In genomic region chr6:82245376-82245775, GRCh38 we compare ENCODE assay signal across 13 cellular contexts. TPM values are rescaled to one million over a fixed set of nuclear protein-coding genes. Genes with fewer than 3 reads are reported as not detected.
DNase-seq lines count a peak whose midpoint lies in the region; ATAC-seq and TF ChIP-seq lines count a peak whose summit lies in the region.
"Had no signal": no experiment of that assay in that cellular context is flagged by ENCODE, and none has a peak within 500 bp of the region (broad histone marks: within the 10 kb centered on the region; RNA-seq: fewer than 3 reads in every experiment).

No MANE protein-coding gene starts in this region.

- no peaks in the 10 kb centered on the region for H4K20me1 ChIP-seq in OCI-LY1 (ENCODE audit: insufficient read depth, low read length)
- peaks cover 6% of the 10 kb centered on the region for H4K20me1 ChIP-seq in neural progenitor cell (ENCODE audit: low read depth)

- H3K79me2 ChIP-seq in OCI-LY1 (ENCODE audit: insufficient read depth, low read length): peaks cover 46% of the 10 kb centered on the region
- peaks cover 66% of the 10 kb centered on the region for H3K79me2 ChIP-seq in neural progenitor cell (ENCODE audit: low read depth)

- no peaks in the 10 kb centered on the region for H3K9me2 ChIP-seq in OCI-LY1 (ENCODE audit: low read depth, low read length)

- H3K4me3 Mint-ChIP-seq in T-helper 2 cell treated with Interferon-gamma antibody and Interleukin-4, amounts not matched to agents 5 μg/mL and 100 μg/mL, for 36 hours: peak overlapping the region; percentile 94
- H3K4me3 Mint-ChIP-seq in central memory CD8-positive, alpha-beta T cell: peak overlapping the region; percentile 47
- peak overlapping the region; percentile 79 for H3K4me3 Mint-ChIP-seq in neural progenitor cell

- 0 out of 2 replicates have a peak overlapping the region, but pooled peaks have one; percentile 14 for H3K4me2 ChIP-seq in OCI-LY1 (ENCODE audit: low read length)
- H3K4me2 ChIP-seq in neural progenitor cell: peak overlapping the region; percentile 91

- H3K27ac ChIP-seq in OCI-LY1 (ENCODE audit: low read depth, low read length, poor library complexity, severe bottlenecking) (no peak overlapping the region), neural progenitor cell (no peak overlapping the region)
- H3K27ac ChIP-seq: parathyroid adenoma had no signal

- H3F3A ChIP-seq in OCI-LY1 (ENCODE audit: insufficient read depth, low read length) (no peaks in the 10 kb centered on the region), neural progenitor cell (ENCODE audit: low read depth) (peaks cover 36% of the 10 kb centered on the region)

- no peaks in the 10 kb centered on the region for H3K9me3 Mint-ChIP-seq in T-helper 2 cell treated with Interferon-gamma antibody and Interleukin-4, amounts not matched to agents 5 μg/mL and 100 μg/mL, for 36 hours
- no peaks in the 10 kb centered on the region for H3K9me3 Mint-ChIP-seq in central memory CD8-positive, alpha-beta T cell
- H3K9me3 Mint-ChIP-seq in neural progenitor cell: peaks cover 18% of the 10 kb centered on the region

- ATAC-seq in central memory CD8-positive, alpha-beta T cell (replicated peaks; ENCODE audit: extremely low read depth, poor library complexity, severe bottlenecking): no peak
- ATAC-seq: gastroesophageal sphincter had no signal

- H3K4me3 ChIP-seq in OCI-LY1 (ENCODE audit: low read depth, low read length, poor library complexity, severe bottlenecking) (no peak overlapping the region), neural progenitor cell (no peak overlapping the region), MG63 (no peak overlapping the region)
- H3K4me3 ChIP-seq: gastroesophageal sphincter had no signal

- H2AFZ ChIP-seq in OCI-LY1 (ENCODE audit: low read length) (no peak overlapping the region), neural progenitor cell (replicated peaks) (no peak overlapping the region)
- H2AFZ ChIP-seq: parathyroid adenoma had no signal

- no peaks in the 10 kb centered on the region for H3K27me3 ChIP-seq in OCI-LY1 (ENCODE audit: insufficient read depth, low read length)
- no peaks in the 10 kb centered on the region for H3K27me3 ChIP-seq in neural progenitor cell
- H3K27me3 ChIP-seq in MG63: no peaks in the 10 kb centered on the region
- H3K27me3 ChIP-seq: gastroesophageal sphincter had no signal

- peaks cover 35% of the 10 kb centered on the region for H3K36me3 Mint-ChIP-seq in T-helper 2 cell treated with Interferon-gamma antibody and Interleukin-4, amounts not matched to agents 5 μg/mL and 100 μg/mL, for 36 hours (ENCODE audit: low read depth)
- H3K36me3 Mint-ChIP-seq in central memory CD8-positive, alpha-beta T cell (ENCODE audit: insufficient read depth): peaks cover 18% of the 10 kb centered on the region
- H3K36me3 Mint-ChIP-seq in neural progenitor cell: peaks cover 32% of the 10 kb centered on the region

- H3K27ac Mint-ChIP-seq in T-helper 2 cell treated with Interferon-gamma antibody and Interleukin-4, amounts not matched to agents 5 μg/mL and 100 μg/mL, for 36 hours: peak overlapping the region; percentile 62
- H3K27ac Mint-ChIP-seq in central memory CD8-positive, alpha-beta T cell (ENCODE audit: low read depth): peak overlapping the region; percentile 78
- H3K27ac Mint-ChIP-seq in neural progenitor cell: peak overlapping the region; percentile 5

- TF ChIP-seq CTCF in OCI-LY1 (IDR thresholded peaks at IDR 0.05; ENCODE audit: low read length) (no peak), neural progenitor cell (IDR thresholded peaks at IDR 0.05) (no peak)

- no peaks in the 10 kb centered on the region for H3K27me3 Mint-ChIP-seq in T-helper 2 cell treated with Interferon-gamma antibody and Interleukin-4, amounts not matched to agents 5 μg/mL and 100 μg/mL, for 36 hours (ENCODE audit: low read depth)
- no peaks in the 10 kb centered on the region for H3K27me3 Mint-ChIP-seq in central memory CD8-positive, alpha-beta T cell
- H3K27me3 Mint-ChIP-seq in neural progenitor cell (ENCODE audit: insufficient read depth, low read depth): peaks cover 6% of the 10 kb centered on the region

- H3K9me3 ChIP-seq in OCI-LY1 (ENCODE audit: low read length) (no peaks in the 10 kb centered on the region), neural progenitor cell (ENCODE audit: low read depth) (no peaks in the 10 kb centered on the region), MG63 (no peaks in the 10 kb centered on the region)
- H3K9me3 ChIP-seq: gastroesophageal sphincter had no signal

- DNase-seq in T-helper 2 cell treated with Interferon-gamma antibody and Interleukin-4, amounts not matched to agents 5 μg/mL and 100 μg/mL, for 36 hours (ENCODE audit: low spot score): no peak
- no peak for DNase-seq in T-helper 2 cell
- no peak for DNase-seq in central memory CD8-positive, alpha-beta T cell (ENCODE audit: low spot score in 2 of 2)
- no peak for DNase-seq in neural progenitor cell (ENCODE audit: low spot score)
- no peak for DNase-seq in medulla oblongata (ENCODE audit: extremely low spot score)
- DNase-seq in MG63: no peak
- DNase-seq in GOT3 (lab: John Stamatoyannopoulos, UW): no peak
- DNase-seq: NCI-H1930; stimulated activated CD4-positive, alpha-beta T cell treated with anti-CD3 and anti-CD28 coated beads, Interleukin-2, amount 100 ng/mL, for 24 hours; T-helper 9 cell had no signal

- no peak overlapping the region for H3K9ac ChIP-seq in OCI-LY1 (ENCODE audit: low read length)
- H3K9ac ChIP-seq in neural progenitor cell: no peak overlapping the region
- H3K9ac ChIP-seq: parathyroid adenoma had no signal

- H3K4me1 Mint-ChIP-seq in T-helper 2 cell treated with Interferon-gamma antibody and Interleukin-4, amounts not matched to agents 5 μg/mL and 100 μg/mL, for 36 hours (ENCODE audit: low read depth): peaks cover 34% of the 10 kb centered on the region
- peaks cover 58% of the 10 kb centered on the region for H3K4me1 Mint-ChIP-seq in central memory CD8-positive, alpha-beta T cell
- H3K4me1 Mint-ChIP-seq in neural progenitor cell: peaks cover 32% of the 10 kb centered on the region

- H3K4me1 ChIP-seq in OCI-LY1 (ENCODE audit: insufficient read depth, low read length, severe bottlenecking): peaks cover 32% of the 10 kb centered on the region
- H3K4me1 ChIP-seq in neural progenitor cell: peaks cover 27% of the 10 kb centered on the region

- no peaks in the 10 kb centered on the region; the same call in 1 of the 2 replicates for H3K36me3 ChIP-seq in OCI-LY1 (ENCODE audit: insufficient read depth, low read length)
- no peaks in the 10 kb centered on the region for H3K36me3 ChIP-seq in neural progenitor cell
- H3K36me3 ChIP-seq in MG63: peaks cover 41% of the 10 kb centered on the region
- H3K36me3 ChIP-seq: gastroesophageal sphincter had no signal

RNA-seq across cellular contexts. Expression of gene IBTK, which starts 2.2 kb away (rescaled TPM):
- total RNA-seq in neural progenitor cell (ENCODE audit: low replicate concordance): 19.5 and 33.7 TPM in 2 replicates
- total RNA-seq in MG63 (2014; rRNA removed; shearing (Covaris generic); ENCODE audit: low replicate concordance): 28.8 and 44.3 TPM in 2 replicates

Comparison
In these comparisons a context has a peak if more than half of its experiments do, and no peak if none do; other contexts are left out.
1. H3K27ac Mint-ChIP-seq: peak in every context shown above with its lines; median percentile 78 in central memory CD8-positive, alpha-beta T cell; 62 in T-helper 2 cell treated with Interferon-gamma antibody and Interleukin-4, amounts not matched to agents 5 μg/mL and 100 μg/mL, for 36 hours; 5 in neural progenitor cell.